ENCODE assay signal across 31 cellular contexts in genomic region chr1:109991400-109991925, GRCh38. TPM values are rescaled to one million over a fixed set of nuclear protein-coding genes. Genes with fewer than 3 reads are reported as not detected.
DNase-seq lines count a peak whose midpoint lies in the region; ATAC-seq and TF ChIP-seq lines count a peak whose summit lies in the region.
"Had no signal": no experiment of that assay in that cellular context is flagged by ENCODE, and none has a peak within 500 bp of the region (broad histone marks: within the 10 kb centered on the region; RNA-seq: fewer than 3 reads in every experiment).

No MANE protein-coding gene starts in this region.

- POLR2A ChIA-PET in HEK293 (lab: Yijun Ruan, JAX) = interaction anchor here (0.6 to 1.2 kb wide), 2 partner anchors 11 to 102 kb away, joined by 3 read pairs; no protein-coding TSS in a partner anchor
- POLR2A ChIA-PET in CD4-positive, alpha-beta T cell (lab: Charles Lee) = no interaction called here

- intact Hi-C loops in CD4-positive, alpha-beta T cell (cut with DNase I, micrococcal nuclease) = no loop called here

- no peaks in the 10 kb centered on the region for H3K27me3 Mint-ChIP-seq in CD4-positive, alpha-beta T cell
- H3K27me3 Mint-ChIP-seq: activated CD4-positive, alpha-beta memory T cell treated with anti-CD3 and anti-CD28 coated beads, Interleukin-2, amount 10 ng/mL, durations not matched to agents 7 days and 5 days; B cell; naive thymus-derived CD8-positive, alpha-beta T cell; stimulated activated naive B cell treated with anti-CD40 and anti-IgM and Interleukin-4, amounts not matched to agents 10 μg/mL and 1 μg/mL and 100 μg/mL, for 72 hours had no signal

- H3K27me3 ChIP-seq in layer of hippocampus (ENCODE audit: control insufficient read depth, insufficient read depth, low read length) = no peaks in the 10 kb centered on the region
- H3K27me3 ChIP-seq in skeletal muscle tissue (ENCODE audit: control insufficient read depth in 3 of 3, insufficient read depth in 3 of 3, low read length in 3 of 3) = no peaks in the 10 kb centered on the region
- H3K27me3 ChIP-seq in CD4-positive, alpha-beta T cell (ENCODE audit: control insufficient read depth, insufficient read depth, low read length) = no peaks in the 10 kb centered on the region
- H3K27me3 ChIP-seq: brain microvascular endothelial cell, heart left ventricle, tibial artery had no signal

- H3K9ac ChIP-seq in skeletal muscle tissue (ENCODE audit: low read depth in 1 of 3, low read length in 3 of 3) = no peak overlapping the region

- no peak for TF ChIP-seq POLR2A in erythroblast (IDR thresholded peaks at IDR 0.05; ENCODE audit: low read length)

- no peak for ATAC-seq in CD4-positive, alpha-beta T cell (ENCODE audit: poor library complexity)
- ATAC-seq in GM21619 (IDR thresholded peaks at IDR 0.05; ENCODE audit: unreplicated experiment) (no peak), GM19351 (IDR thresholded peaks at IDR 0.05; ENCODE audit: unreplicated experiment) (no peak)
- ATAC-seq: naive thymus-derived CD8-positive, alpha-beta T cell; Right ventricle myocardium inferior; stimulated activated naive B cell treated with anti-CD40 and anti-IgM and Interleukin-4, amounts not matched to agents 10 μg/mL and 1 μg/mL and 100 μg/mL, for 72 hours had no signal

- H3K36me3 Mint-ChIP-seq in CD4-positive, alpha-beta T cell (ENCODE audit: low read depth) = peaks cover 29% of the 10 kb centered on the region

- H3K4me1 ChIP-seq in HEK293 (ENCODE audit: control insufficient read depth, insufficient read depth, low read length) = 0 out of 2 replicates have a peak, but pooled peaks cover 3% of the 10 kb centered on the region
- peaks cover 42 to 76% (median 74%) of the 10 kb centered on the region in 3 donors for H3K4me1 ChIP-seq in skeletal muscle tissue (ENCODE audit: control insufficient read depth in 3 of 3, insufficient read depth in 3 of 3, low read length in 3 of 3)

- H3K4me3 ChIP-seq in HEK293 (ENCODE audit: low read depth, low read length) (no peak overlapping the region), skeletal muscle tissue (ENCODE audit: low read length in 3 of 3) (peak overlapping the region in 1 of 3 donors; percentile 27)
- H3K4me3 ChIP-seq: heart left ventricle, PC-9, tibial artery had no signal

- H3K4me1 Mint-ChIP-seq in CD4-positive, alpha-beta T cell (ENCODE audit: low read depth) = peaks cover 60% of the 10 kb centered on the region

- H3K27ac ChIP-seq in HEK293 (ENCODE audit: extremely low read depth, low read depth, low read length) = no peak overlapping the region
- H3K27ac ChIP-seq in layer of hippocampus (ENCODE audit: low read depth, low read length) = peak overlapping the region; percentile 61
- peak overlapping the region; percentile 94 for H3K27ac ChIP-seq in skeletal muscle tissue (ENCODE audit: low read depth, low read length)
- no peak overlapping the region for H3K27ac ChIP-seq in CD4-positive, alpha-beta T cell (ENCODE audit: low read depth, low read length)
- H3K27ac ChIP-seq: brain microvascular endothelial cell, PC-9, tibial artery had no signal

- H3K36me3 ChIP-seq in HEK293 (ENCODE audit: control insufficient read depth in 2 of 2, insufficient read depth in 1 of 2, low read length in 2 of 2) = peaks cover 0 to 34% of the 10 kb centered on the region in 2 experiments; a peak in 2 of 3 replicates
- H3K36me3 ChIP-seq in skeletal muscle tissue (ENCODE audit: control insufficient read depth in 3 of 3, insufficient read depth in 3 of 3, low read length in 3 of 3) = peaks cover 0 to 7% (median 0%) of the 10 kb centered on the region in 3 donors

- no peaks in the 10 kb centered on the region for H3K9me3 ChIP-seq in HEK293 (ENCODE audit: control insufficient read depth, insufficient read depth, low read depth, low read length)
- no peaks in the 10 kb centered on the region for H3K9me3 ChIP-seq in skeletal muscle tissue (ENCODE audit: control insufficient read depth in 3 of 3, low read length in 3 of 3)
- H3K9me3 ChIP-seq in CD4-positive, alpha-beta T cell (ENCODE audit: control insufficient read depth, low read length) = no peaks in the 10 kb centered on the region
- H3K9me3 ChIP-seq: heart left ventricle, tibial artery had no signal

- peak; percentile 42 for DNase-seq in astrocyte of the hippocampus (ENCODE audit: low read depth, low spot score)
- no peak for DNase-seq in erythroblast (lab: John Stamatoyannopoulos, UW)
- DNase-seq in CD4-positive, alpha-beta T cell = no peak
- DNase-seq: activated CD4-positive, alpha-beta memory T cell treated with anti-CD3 and anti-CD28 coated beads, Interleukin-2, amount 10 ng/mL, durations not matched to agents 7 days and 5 days; activated CD4-positive, alpha-beta T cell treated with anti-CD3 and anti-CD28 coated beads for 1 hour; activated CD8-positive, alpha-beta memory T cell treated with anti-CD3 and anti-CD28 coated beads, Interleukin-2, amount 50 U/mL, for 48 hours; activated naive CD4-positive, alpha-beta T cell treated with anti-CD3 and anti-CD28 coated beads for 36 hours; brain microvascular endothelial cell; effector CD4-positive, alpha-beta T cell; EL; GOT3; heart left ventricle; kidney; naive thymus-derived CD8-positive, alpha-beta T cell; NCI-H1694; NCI-H2171 treated with DMSO at 0.1 percent for 48 hours; NCI-H524; PC-9; retina; small intestine; stimulated activated naive B cell treated with anti-CD40 and anti-IgM and Interleukin-4, amounts not matched to agents 10 μg/mL and 1 μg/mL and 100 μg/mL, for 72 hours; tibial artery had no signal

- no peak overlapping the region for H3K4me3 Mint-ChIP-seq in CD4-positive, alpha-beta T cell
- H3K4me3 Mint-ChIP-seq: activated CD4-positive, alpha-beta memory T cell treated with anti-CD3 and anti-CD28 coated beads, Interleukin-2, amount 10 ng/mL, durations not matched to agents 7 days and 5 days; activated naive CD4-positive, alpha-beta T cell treated with anti-CD3 and anti-CD28 coated beads for 36 hours; activated T-helper 1 cell treated with anti-CD3 and anti-CD28 coated beads, Interleukin-12 subunit alpha, Interleukin-12 subunit beta, Interleukin-2, Interleukin-4 antibody, amounts not matched to agents 30 ng/mL and 10 ng/mL and 1 ng/mL, durations not matched to agents 14 hours and 24 hours and 36 hours; B cell; naive thymus-derived CD8-positive, alpha-beta T cell; stimulated activated naive B cell treated with anti-CD40 and anti-IgM and Interleukin-4, amounts not matched to agents 10 μg/mL and 1 μg/mL and 100 μg/mL, for 72 hours; T-helper 2 cell treated with Interferon-gamma antibody and Interleukin-4, amounts not matched to agents 5 μg/mL and 100 μg/mL, for 36 hours had no signal

- CTCF ChIA-PET in HEK293 (lab: Yijun Ruan, JAX) = interaction anchor here (1.4 kb wide), 1 partner anchor 63 kb away, joined by 3 read pairs; no protein-coding TSS in a partner anchor
- CTCF ChIA-PET in CD4-positive, alpha-beta T cell (lab: Charles Lee) = no interaction called here

- H3K27ac Mint-ChIP-seq in CD4-positive, alpha-beta T cell = no peak overlapping the region
- H3K27ac Mint-ChIP-seq: activated CD4-positive, alpha-beta memory T cell treated with anti-CD3 and anti-CD28 coated beads, Interleukin-2, amount 10 ng/mL, durations not matched to agents 7 days and 5 days; activated naive CD4-positive, alpha-beta T cell treated with anti-CD3 and anti-CD28 coated beads for 36 hours; activated T-helper 1 cell treated with anti-CD3 and anti-CD28 coated beads, Interleukin-12 subunit alpha, Interleukin-12 subunit beta, Interleukin-2, Interleukin-4 antibody, amounts not matched to agents 30 ng/mL and 10 ng/mL and 1 ng/mL, durations not matched to agents 14 hours and 24 hours and 36 hours; B cell; stimulated activated naive B cell treated with anti-CD40 and anti-IgM and Interleukin-4, amounts not matched to agents 10 μg/mL and 1 μg/mL and 100 μg/mL, for 72 hours; T-helper 2 cell treated with Interferon-gamma antibody and Interleukin-4, amounts not matched to agents 5 μg/mL and 100 μg/mL, for 36 hours had no signal

- H3K9me3 Mint-ChIP-seq in CD4-positive, alpha-beta T cell = no peaks in the 10 kb centered on the region
- H3K9me3 Mint-ChIP-seq: activated CD4-positive, alpha-beta memory T cell treated with anti-CD3 and anti-CD28 coated beads, Interleukin-2, amount 10 ng/mL, durations not matched to agents 7 days and 5 days; activated naive CD4-positive, alpha-beta T cell treated with anti-CD3 and anti-CD28 coated beads for 36 hours; activated T-helper 1 cell treated with anti-CD3 and anti-CD28 coated beads, Interleukin-12 subunit alpha, Interleukin-12 subunit beta, Interleukin-2, Interleukin-4 antibody, amounts not matched to agents 30 ng/mL and 10 ng/mL and 1 ng/mL, durations not matched to agents 14 hours and 24 hours and 36 hours; naive thymus-derived CD8-positive, alpha-beta T cell; stimulated activated naive B cell treated with anti-CD40 and anti-IgM and Interleukin-4, amounts not matched to agents 10 μg/mL and 1 μg/mL and 100 μg/mL, for 72 hours; T-helper 2 cell treated with Interferon-gamma antibody and Interleukin-4, amounts not matched to agents 5 μg/mL and 100 μg/mL, for 36 hours had no signal

- TF ChIP-seq CTCF in HEK293 (tag by site-specific recombination; IDR thresholded peaks at IDR 0.05) = no peak
- no peak for TF ChIP-seq CTCF in CD4-positive, alpha-beta T cell (IDR thresholded peaks at IDR 0.05)

TF ChIP-seq in HEK293, 187 proteins besides CTCF, POLR2A, EP300 and RAD21 (continues in another document):
- no peak for TF ChIP-seq ZNF785 (tag by site-specific recombination; IDR thresholded peaks at IDR 0.05)
- TF ChIP-seq ZNF837 (tag by site-specific recombination; IDR thresholded peaks at IDR 0.05) = no peak
- TF ChIP-seq ZNF513 (tag by site-specific recombination; IDR thresholded peaks at IDR 0.05) = no peak
- no peak for TF ChIP-seq ZNF404 (tag by site-specific recombination; IDR thresholded peaks at IDR 0.05)
- TF ChIP-seq ZIC2 (tag by site-specific recombination; IDR thresholded peaks at IDR 0.05) = peak; percentile 99
- TF ChIP-seq ZNF830 (tag by site-specific recombination; IDR thresholded peaks at IDR 0.05; ENCODE audit: low read depth) = no peak
- TF ChIP-seq ZNF776 (tag by site-specific recombination; IDR thresholded peaks at IDR 0.05; ENCODE audit: borderline replicate concordance) = no peak

RNA-seq across cellular contexts. Expression of gene AHCYL1, which starts 6.9 kb away (rescaled TPM):
- 21.9 TPM for total RNA-seq in skeletal muscle tissue
- 1 to 10 TPM; 6.9 to 8.4 TPM for total RNA-seq in CD4-positive, alpha-beta T cell

RNA-seq across cellular contexts. Expression of gene STRIP1, which starts 43.0 kb away (rescaled TPM):
- total RNA-seq in skeletal muscle tissue = 37.1 TPM
- 10 to 100 TPM; 74.3 to 80.9 TPM for total RNA-seq in CD4-positive, alpha-beta T cell

Comparison
In these comparisons a context has a peak if more than half of its experiments do, and no peak if none do; other contexts are left out.
1. H3K27ac ChIP-seq: peak in layer of hippocampus (single experiment) and skeletal muscle tissue (single experiment); none in HEK293 (single experiment) and CD4-positive, alpha-beta T cell (single experiment).